In the genomic region with DNA sequence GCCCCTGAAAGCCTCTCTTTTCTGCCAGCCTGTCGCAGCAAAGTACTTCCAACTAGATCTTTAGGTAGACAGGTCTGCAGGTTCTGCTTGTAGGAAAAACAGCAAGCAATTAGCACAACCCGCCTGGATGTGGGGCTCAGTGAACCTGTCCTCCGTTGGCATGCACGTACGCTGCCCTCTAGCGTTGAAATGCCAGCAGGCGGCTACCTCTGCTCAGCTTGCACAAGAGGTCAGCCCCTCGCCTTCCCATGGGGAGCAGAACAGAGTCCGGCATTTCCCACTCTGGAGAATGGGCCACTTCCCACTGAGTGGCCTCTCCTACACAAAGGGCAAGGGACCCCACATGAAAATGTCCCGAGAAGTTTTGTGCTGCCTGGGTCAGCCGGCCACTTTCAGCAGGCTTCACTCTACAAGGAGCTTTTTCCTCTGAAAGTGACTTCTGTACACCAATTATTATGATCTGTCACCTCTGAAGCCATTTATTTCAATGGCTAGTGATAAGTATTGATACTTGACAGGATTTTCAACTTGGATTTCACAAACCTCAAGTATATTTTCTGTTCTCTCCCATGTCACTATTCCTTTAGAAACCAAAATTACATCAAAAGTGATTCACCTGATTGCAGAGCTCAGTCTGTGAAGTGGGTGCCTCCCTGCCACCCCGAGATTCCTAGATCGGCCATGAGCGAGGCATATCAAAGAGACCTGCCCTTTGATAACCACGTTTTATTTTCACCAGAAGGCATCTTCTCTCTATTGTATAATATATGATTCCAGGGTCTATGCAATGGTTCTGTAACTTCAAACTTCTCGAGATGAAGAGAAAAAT, we compare ENCODE assay signal across 8 cellular contexts. TPM values are rescaled to one million over a fixed set of nuclear protein-coding genes. Genes with fewer than 3 reads are reported as not detected.
DNase-seq lines count a peak whose midpoint lies in the region; ATAC-seq and TF ChIP-seq lines count a peak whose summit lies in the region.

No MANE protein-coding gene starts in this region.

- peak; percentile 52 for ATAC-seq in GM19043 (IDR thresholded peaks at IDR 0.05; ENCODE audit: low read depth, unreplicated experiment)
- peak; percentile 89 for ATAC-seq in left colon

- no peak overlapping the region for H3K27ac ChIP-seq in WERI-Rb-1

- peak; percentile 86 for TF ChIP-seq CTCF in AG10803 (conservative IDR thresholded peaks at IDR 0.05; ENCODE audit: low read length)
- peak; percentile 91 for TF ChIP-seq CTCF in WERI-Rb-1 (IDR thresholded peaks at IDR 0.05; ENCODE audit: low read depth, low read length)

- H3K9me3 ChIP-seq in WERI-Rb-1 (ENCODE audit: severe bottlenecking): no peaks in the 10 kb centered on the region

- H3K4me3 ChIP-seq in AG10803 (ENCODE audit: low read length): no peak overlapping the region
- H3K4me3 ChIP-seq in WERI-Rb-1 (ENCODE audit: low read depth, low read length): no peak overlapping the region

- DNase-seq in AG10803 (ENCODE audit: low read depth) (peak; percentile 70), NCI-H146 treated with DMSO at 0.1 percent for 48 hours (lab: John Stamatoyannopoulos, UW; ENCODE audit: unreplicated experiment) (peak; percentile 53), WERI-Rb-1 (peak; percentile 66), left colon (peak; percentile 61 to 78), NCI-H187 treated with DMSO at 0.1 percent for 48 hours (lab: John Stamatoyannopoulos, UW) (no peak)
- DNase-seq in central memory CD4-positive, alpha-beta T cell: peak; percentile 18
- DNase-seq in stimulated activated CD4-positive, alpha-beta T cell treated with anti-CD3 and anti-CD28 coated beads, Interleukin-2, amount 100 ng/mL, for 48 hours: peak; percentile 60 to 63

- no peaks in the 10 kb centered on the region for H3K27me3 ChIP-seq in WERI-Rb-1 (ENCODE audit: insufficient read depth, low read depth, severe bottlenecking)

- intact Hi-C loops in left colon (cut with DNase I, micrococcal nuclease): no loop called here

- no peaks in the 10 kb centered on the region for H3K36me3 ChIP-seq in WERI-Rb-1

RNA-seq across cellular contexts. Expression of a gene that starts 56.7 kb away (rescaled TPM):
- total RNA-seq in left colon: 10 to 100 TPM in 1 of 2 donors, 1 to 10 TPM in 1; 1.8 to 24.7 TPM
